ENCODE assay signal across 33 cellular contexts in genomic region chr4:11072426-11072825, GRCh38.
"Had no signal": no experiment of that assay in that cellular context is flagged by ENCODE, and none has a peak within 500 bp of the region (broad histone marks: within the 10 kb centered on the region; RNA-seq: fewer than 3 reads in every experiment).

No MANE protein-coding gene starts in this region.

- H3K9me3 ChIP-seq: ascending aorta, MG63, SJCRH30 had no signal

- H3K27me3 ChIP-seq: ascending aorta, cardiac muscle cell, MG63, SJCRH30 had no signal

- H3K27ac Mint-ChIP-seq: activated CD4-positive, alpha-beta T cell treated with anti-CD3 and anti-CD28 coated beads, Interleukin-2, amount 10 ng/mL, durations not matched to agents 24 days and 14 days; activated CD8-positive, alpha-beta T cell treated with anti-CD3 and anti-CD28 coated beads for 36 hours; activated naive CD8-positive, alpha-beta T cell treated with anti-CD3 and anti-CD28 coated beads for 36 hours; activated T-cell treated with anti-CD3 and anti-CD28 coated beads, Interleukin-2, amount 50 U/mL, for 72 hours; activated T-helper 17 cell treated with anti-CD3 and anti-CD28 coated beads, Interleukin-2, amount 50 U/mL, for 72 hours had no signal

- H3K27ac ChIP-seq: ascending aorta, cardiac muscle cell, SJCRH30, SK-N-MC, WERI-Rb-1 had no signal

- H3K36me3 Mint-ChIP-seq: activated naive CD8-positive, alpha-beta T cell treated with anti-CD3 and anti-CD28 coated beads for 36 hours had no signal

- H3K4me1 Mint-ChIP-seq: activated CD4-positive, alpha-beta T cell treated with anti-CD3 and anti-CD28 coated beads, Interleukin-2, amount 10 ng/mL, durations not matched to agents 24 days and 14 days; activated naive CD8-positive, alpha-beta T cell treated with anti-CD3 and anti-CD28 coated beads for 36 hours; activated T-helper 17 cell treated with anti-CD3 and anti-CD28 coated beads, Interleukin-2, amount 50 U/mL, for 72 hours; central memory CD8-positive, alpha-beta T cell had no signal

- H3K4me3 ChIP-seq: ascending aorta, cardiac muscle cell, MG63, SJCRH30, SK-N-MC had no signal

- H3K9me3 Mint-ChIP-seq: activated CD4-positive, alpha-beta T cell treated with anti-CD3 and anti-CD28 coated beads, Interleukin-2, amount 10 ng/mL, durations not matched to agents 24 days and 14 days; activated CD8-positive, alpha-beta T cell treated with anti-CD3 and anti-CD28 coated beads for 36 hours; activated naive CD8-positive, alpha-beta T cell treated with anti-CD3 and anti-CD28 coated beads for 36 hours; activated T-helper 17 cell treated with anti-CD3 and anti-CD28 coated beads, Interleukin-2, amount 50 U/mL, for 72 hours; central memory CD8-positive, alpha-beta T cell had no signal

- DNase-seq: activated CD4-positive, alpha-beta T cell treated with anti-CD3 and anti-CD28 coated beads, Interleukin-2, amount 10 ng/mL, durations not matched to agents 24 days and 14 days; activated CD4-positive, alpha-beta T cell treated with anti-CD3 and anti-CD28 coated beads, Interleukin-2, amount 50 U/mL, for 4 hours; activated CD8-positive, alpha-beta T cell treated with anti-CD3 and anti-CD28 coated beads for 36 hours; activated effector memory CD4-positive, alpha-beta T cell treated with anti-CD3 and anti-CD28 coated beads, Interleukin-2, amount 50 U/mL, for 16 hours; activated naive CD4-positive, alpha-beta T cell; activated naive CD4-positive, alpha-beta T cell treated with anti-CD3 and anti-CD28 coated beads, Interleukin-2, amount 50 U/mL, for 16 hours; activated naive CD8-positive, alpha-beta T cell treated with anti-CD3 and anti-CD28 coated beads for 36 hours; activated T-cell treated with anti-CD3 and anti-CD28 coated beads, Interleukin-2, amount 50 U/mL, for 1 hour; activated T-cell treated with anti-CD3 and anti-CD28 coated beads, Interleukin-2, amount 50 U/mL, for 72 hours; amniotic stem cell; Karpas-422; MG63; MV-4-11; NCI-H1092; NCI-H146; NCI-H187 treated with DMSO at 0.1 percent for 48 hours; NCI-H2081; NCI-H2171 treated with DMSO at 0.1 percent for 48 hours; NCI-H2227 treated with DMSO at 0.1 percent for 48 hours; NCI-H446; NCI-H510A treated with DMSO at 0.1 percent for 48 hours; NCI-H526 treated with DMSO at 0.1 percent for 48 hours; NCI-H774; SHP77; SJCRH30; T1000; WERI-Rb-1 had no signal

- H3K36me3 ChIP-seq: ascending aorta, cardiac muscle cell, MG63, SJCRH30, WERI-Rb-1 had no signal

- H3K4me1 ChIP-seq: ascending aorta, SJCRH30 had no signal

- H3K27me3 Mint-ChIP-seq: activated CD4-positive, alpha-beta T cell treated with anti-CD3 and anti-CD28 coated beads, Interleukin-2, amount 10 ng/mL, durations not matched to agents 24 days and 14 days; activated T-helper 17 cell treated with anti-CD3 and anti-CD28 coated beads, Interleukin-2, amount 50 U/mL, for 72 hours; central memory CD8-positive, alpha-beta T cell had no signal

- ATAC-seq: activated CD8-positive, alpha-beta T cell treated with anti-CD3 and anti-CD28 coated beads for 36 hours; activated T-cell treated with anti-CD3 and anti-CD28 coated beads, Interleukin-2, amount 50 U/mL, for 72 hours; activated T-helper 17 cell treated with anti-CD3 and anti-CD28 coated beads, Interleukin-2, amount 50 U/mL, for 72 hours; Panc1 had no signal

- H3K4me3 Mint-ChIP-seq: activated CD4-positive, alpha-beta T cell treated with anti-CD3 and anti-CD28 coated beads, Interleukin-2, amount 10 ng/mL, durations not matched to agents 24 days and 14 days; activated CD8-positive, alpha-beta T cell treated with anti-CD3 and anti-CD28 coated beads for 36 hours; activated naive CD8-positive, alpha-beta T cell treated with anti-CD3 and anti-CD28 coated beads for 36 hours; activated T-cell treated with anti-CD3 and anti-CD28 coated beads, Interleukin-2, amount 50 U/mL, for 72 hours; activated T-helper 17 cell treated with anti-CD3 and anti-CD28 coated beads, Interleukin-2, amount 50 U/mL, for 72 hours; central memory CD8-positive, alpha-beta T cell had no signal
